ENCODE assay signal across 1 cellular context in genomic region chr14:99644035-99644587, GRCh38.
TF ChIP-seq lines count a peak whose summit lies in the region.

No MANE protein-coding gene starts in this region.

TF ChIP-seq in SK-N-SH, 30 proteins besides CTCF, POLR2A, EP300 and RAD21 (continued from another document):
- no peak for TF ChIP-seq USF2 (IDR thresholded peaks at IDR 0.05; ENCODE audit: borderline replicate concordance, low read depth, low read length)
- no peak for TF ChIP-seq PBX3 (IDR thresholded peaks at IDR 0.05)
- no peak for TF ChIP-seq CHD2 (IDR thresholded peaks at IDR 0.05; ENCODE audit: low read length, partially characterized antibody)
- no peak for TF ChIP-seq TEAD4 (IDR thresholded peaks at IDR 0.05; ENCODE audit: borderline replicate concordance, insufficient read depth)
- no peak for TF ChIP-seq POLR2AphosphoS5 (IDR thresholded peaks at IDR 0.05; ENCODE audit: low read depth, low read length)
- no peak for TF ChIP-seq GATA2 (CRISPR knock-in tag; IDR thresholded peaks at IDR 0.05)
- TF ChIP-seq TAF1 (IDR thresholded peaks at IDR 0.05; ENCODE audit: borderline replicate concordance, low read depth, low read length) = no peak
- no peak for TF ChIP-seq RFX5 (IDR thresholded peaks at IDR 0.05; ENCODE audit: low read length)
